Comparison of ENCODE assay signal across 14 cellular contexts in genomic region chr16:1687427-1688316, GRCh38. TPM values are rescaled to one million over a fixed set of nuclear protein-coding genes. Genes with fewer than 3 reads are reported as not detected.
DNase-seq lines count a peak whose midpoint lies in the region; ATAC-seq, FAIRE-seq and TF ChIP-seq lines count a peak whose summit lies in the region.
"Had no signal": no experiment of that assay in that cellular context is flagged by ENCODE, and none has a peak within 500 bp of the region (broad histone marks: within the 10 kb centered on the region; RNA-seq: fewer than 3 reads in every experiment).

No MANE protein-coding gene starts in this region.

- ATAC-seq in A549 (no peak), right lobe of liver (no peak), left lobe of liver (no peak)
- ATAC-seq: activated CD4-positive, alpha-beta T cell treated with anti-CD3 and anti-CD28 coated beads for 36 hours; Right ventricle myocardium inferior had no signal

- no peaks in the 10 kb centered on the region for H3K27me3 Mint-ChIP-seq in MCF 10A (ENCODE audit: insufficient read depth, unreplicated experiment)
- H3K27me3 Mint-ChIP-seq: activated CD4-positive, alpha-beta T cell treated with anti-CD3 and anti-CD28 coated beads for 36 hours; central memory CD8-positive, alpha-beta T cell had no signal

- peak overlapping the region; percentile 97 for H3K27ac Mint-ChIP-seq in MCF 10A (ENCODE audit: low read depth, unreplicated experiment)
- H3K27ac Mint-ChIP-seq: activated CD4-positive, alpha-beta T cell treated with anti-CD3 and anti-CD28 coated beads for 36 hours; T-helper 2 cell treated with Interferon-gamma antibody and Interleukin-4, amounts not matched to agents 5 μg/mL and 100 μg/mL, for 36 hours had no signal

- TF ChIP-seq EP300 in A549 (IDR thresholded peaks at IDR 0.05) (no peak), sigmoid colon (IDR thresholded peaks at IDR 0.05) (no peak)

- H3K36me3 ChIP-seq in HEK293 (ENCODE audit: control insufficient read depth in 2 of 2, insufficient read depth in 1 of 2, low read length in 2 of 2) (peaks cover 47 to 90% of the 10 kb centered on the region in 2 experiments), right lobe of liver (peaks cover 0 to 41% (median 8%) of the 10 kb centered on the region in 4 donors), sigmoid colon (peaks cover 7 to 83% (median 16%) of the 10 kb centered on the region in 4 donors)

- peak overlapping the region; percentile 85 to 95 for H3K27ac ChIP-seq in A549
- H3K27ac ChIP-seq in HEK293 (ENCODE audit: extremely low read depth, low read depth, low read length): no peak overlapping the region
- H3K27ac ChIP-seq in right lobe of liver: peak overlapping the region; percentile 31 to 58 (median 54)
- H3K27ac ChIP-seq in sigmoid colon: no peak overlapping the region

- H3K4me1 ChIP-seq in A549 (peaks cover 65% of the 10 kb centered on the region), HEK293 (ENCODE audit: control insufficient read depth, insufficient read depth, low read length) (no peaks in the 10 kb centered on the region; the same call in 1 of the 2 replicates), right lobe of liver (peaks cover 0 to 16% (median 0%) of the 10 kb centered on the region in 4 donors), sigmoid colon (peaks cover 0 to 3% (median 0%) of the 10 kb centered on the region in 4 donors)

- no peak for FAIRE-seq in A549 (lab: Jason Lieb, UNC)
- FAIRE-seq: D721Med had no signal

- BruUV-seq in MCF 10A (replicated peaks; lab: Mats Ljungman, UMichigan): no TSS peak

- H3K4me3 ChIP-seq in A549 (no peak overlapping the region; the same call in 2 of the 3 replicates), HEK293 (ENCODE audit: low read depth, low read length) (no peak overlapping the region), right lobe of liver (no peak overlapping the region), sigmoid colon (no peak overlapping the region)

- intact Hi-C loops in MCF 10A (cut with micrococcal nuclease) (no loop called here), right lobe of liver (cut with DNase I) (no loop called here), sigmoid colon (cut with DNase I) (no loop called here)

- DNase-seq in A549 (ENCODE audit: low read depth in 1 of 2, low spot score in 1 of 2): peak in 1 of 2 experiments; percentile 33
- DNase-seq in MCF 10A (ENCODE audit: unreplicated experiment): no peak
- DNase-seq in right lobe of liver: no peak
- DNase-seq in EL: no peak
- DNase-seq in sigmoid colon: no peak
- DNase-seq in SKM-1 treated with dmso at 0.1 percent for 144 hours (lab: John Stamatoyannopoulos, UW; ENCODE audit: unreplicated experiment): no peak
- no peak for DNase-seq in left lobe of liver (ENCODE audit: low spot score)
- DNase-seq: activated CD4-positive, alpha-beta T cell treated with anti-CD3 and anti-CD28 coated beads for 36 hours; NCI-H1930 had no signal

- 42% methylated on average over 17 of the region's 17 CpGs for WGBS in A549 (ENCODE audit: missing lambda C conversion rate)
- WGBS in right lobe of liver (ENCODE audit: insufficient coverage, low coverage, low lambda C conversion rate, missing lambda C conversion rate): 79% methylated on average over 16 of the region's 17 CpGs
- WGBS in sigmoid colon, 2 donors: 89 to 93% methylated on average over 17 of the region's 17 CpGs

- peaks cover 51% of the 10 kb centered on the region for H3K4me1 Mint-ChIP-seq in MCF 10A (ENCODE audit: insufficient read depth, unreplicated experiment)

- no peaks in the 10 kb centered on the region for H3K9me3 Mint-ChIP-seq in MCF 10A (ENCODE audit: unreplicated experiment)
- H3K9me3 Mint-ChIP-seq: central memory CD8-positive, alpha-beta T cell; T-helper 2 cell treated with Interferon-gamma antibody and Interleukin-4, amounts not matched to agents 5 μg/mL and 100 μg/mL, for 36 hours had no signal

- H3K27me3 ChIP-seq in right lobe of liver (no peaks in the 10 kb centered on the region), sigmoid colon (no peaks in the 10 kb centered on the region)

- no peak for TF ChIP-seq POLR2A in A549 (IDR thresholded peaks at IDR 0.05; ENCODE audit: low read length)
- TF ChIP-seq POLR2A in right lobe of liver (IDR thresholded peaks at IDR 0.05): no peak
- TF ChIP-seq POLR2A in sigmoid colon (IDR thresholded peaks at IDR 0.05): no peak

- no peaks in the 10 kb centered on the region for H3K9me3 ChIP-seq in A549
- H3K9me3 ChIP-seq in HEK293 (ENCODE audit: control insufficient read depth, insufficient read depth, low read depth, low read length): no peaks in the 10 kb centered on the region
- H3K9me3 ChIP-seq in right lobe of liver: no peaks in the 10 kb centered on the region
- H3K9me3 ChIP-seq in sigmoid colon: no peaks in the 10 kb centered on the region

- CTCF ChIA-PET in A549 (lab: Yijun Ruan, JAX): interaction anchor here (0.7 to 5.3 kb wide), 4 partner anchors 9 to 36 kb away, joined by 3 to 72 read pairs (median 4); partner anchors contain the start of gene MAPK8IP3
- CTCF ChIA-PET in HEK293 (lab: Yijun Ruan, JAX): interaction anchor here (1.0 kb wide), 1 partner anchor 20 kb away, joined by 3 read pairs; no protein-coding TSS in a partner anchor
- CTCF ChIA-PET in MCF 10A (lab: Yijun Ruan, JAX): interaction anchor here (0.6 to 3.4 kb wide), 2 partner anchors 10 to 40 kb away, joined by 6 to 15 read pairs; partner anchors contain the start of gene JPT2

- no peak for TF ChIP-seq RAD21 in A549 (conservative IDR thresholded peaks at IDR 0.05 in 1 of 2, IDR thresholded peaks at IDR 0.05 in 1 of 2)

- peak overlapping the region; percentile 79 for H3K4me2 ChIP-seq in A549

- H3K4me3 Mint-ChIP-seq in MCF 10A (ENCODE audit: unreplicated experiment): peak overlapping the region; percentile 65
- H3K4me3 Mint-ChIP-seq: activated CD4-positive, alpha-beta T cell treated with anti-CD3 and anti-CD28 coated beads for 36 hours; central memory CD8-positive, alpha-beta T cell; T-helper 2 cell treated with Interferon-gamma antibody and Interleukin-4, amounts not matched to agents 5 μg/mL and 100 μg/mL, for 36 hours had no signal

- TF ChIP-seq CTCF in A549 (IDR thresholded peaks at IDR 0.05) (no peak), HEK293 (tag by site-specific recombination; IDR thresholded peaks at IDR 0.05) (no peak), MCF 10A (IDR thresholded peaks at IDR 0.05; ENCODE audit: unreplicated experiment) (no peak), right lobe of liver (IDR thresholded peaks at IDR 0.05) (no peak), sigmoid colon (IDR thresholded peaks at IDR 0.05) (no peak)

- H3K36me3 Mint-ChIP-seq in MCF 10A (ENCODE audit: insufficient read depth, unreplicated experiment): peaks cover 79% of the 10 kb centered on the region

- POLR2A ChIA-PET in A549 (lab: Yijun Ruan, JAX): no interaction called here
- POLR2A ChIA-PET in HEK293 (lab: Yijun Ruan, JAX): interaction anchor here (0.5 to 1.3 kb wide), 2 partner anchors 10 to 76 kb away, joined by 3 to 6 read pairs; partner anchors contain the start of gene JPT2
- POLR2A ChIA-PET in MCF 10A (lab: Yijun Ruan, JAX): interaction anchor here (1.0 to 5.8 kb wide), 8 partner anchors 9 to 277 kb away, joined by 3 to 130 read pairs (median 6); partner anchors contain the start of genes JPT2, MAPK8IP3 and RPS2

TF ChIP-seq in A549, 52 proteins besides CTCF, POLR2A, EP300 and RAD21 (continues in another document):
- peak; percentile 10 for TF ChIP-seq MAFK (IDR thresholded peaks at IDR 0.05; ENCODE audit: partially characterized antibody)
- peak; percentile 11; the same call in 1 of the 2 replicates for TF ChIP-seq FOXS1 (CRISPR knock-in tag; IDR thresholded peaks at IDR 0.05)
- TF ChIP-seq ATOH8 (CRISPR knock-in tag; IDR thresholded peaks at IDR 0.05; ENCODE audit: low read depth): 0 out of 2 replicates have a peak, but pooled peaks have one; percentile 55

TF ChIP-seq in HEK293, 187 proteins besides CTCF, POLR2A, EP300 and RAD21:
- TF ChIP-seq TCF7L2 (IDR thresholded peaks at IDR 0.05; ENCODE audit: borderline replicate concordance, low read depth, low read length) (no peak), ZIC2 (tag by site-specific recombination; IDR thresholded peaks at IDR 0.05) (peak; percentile 58), ZNF600 (tag by site-specific recombination; IDR thresholded peaks at IDR 0.05) (peak; percentile 66)

RNA-seq across cellular contexts. Expression of gene JPT2, which starts 9.6 kb away (rescaled TPM):
- polyA plus RNA-seq in A549 (2011; rRNA removed): 91.6 and 97.6 TPM in 2 replicates
- polyA plus RNA-seq in A549 (2012; cell fraction: cytosol; rRNA removed): 85.5 and 90.9 TPM in 2 replicates
- 56.5 and 60.3 TPM in 2 replicates for polyA plus RNA-seq in A549 (2012; cell fraction: nucleus; rRNA removed)
- 139 to 156 TPM (median 150 TPM) in 3 replicates for polyA plus RNA-seq in A549 (2017; fragmentation: RNase III; extraction: RNeasy Plus Mini Kit Qiagen cat#74134 plus additional on column Dnase treatment)
- 47.2 and 50.9 TPM in 2 replicates for polyA minus RNA-seq in A549 (2011; rRNA and poly(A)+ RNA removed)
- total RNA-seq in MCF 10A (2022): 111 and 131 TPM in 2 replicates
- total RNA-seq in right lobe of liver: 10 to 100 TPM; 31.0 to 47.7 (median 38.7) TPM
- 10 to 100 TPM; 12.4 to 18.1 (median 17.3) TPM for total RNA-seq in sigmoid colon
- polyA plus RNA-seq in sigmoid colon: 10 to 100 TPM; 25.2 to 53.7 (median 33.8) TPM
- 33.1 TPM for total RNA-seq in left lobe of liver

RNA-seq across cellular contexts. Expression of gene MAPK8IP3, which starts 18.3 kb away (rescaled TPM):
- polyA plus RNA-seq in A549 (2011; rRNA removed) (12.0 and 13.4 TPM in 2 replicates), A549 (2017; fragmentation: RNase III; extraction: RNeasy Plus Mini Kit Qiagen cat#74134 plus additional on column Dnase treatment) (48.2 to 55.1 TPM (median 53.3 TPM) in 3 replicates), sigmoid colon (10 to 100 TPM in 1 of 3 donors, 1 to 10 TPM in 2; 3.6 to 79.1 (median 5.5) TPM)
- 25.1 and 30.1 TPM in 2 replicates for polyA plus RNA-seq in A549 (2012; cell fraction: cytosol; rRNA removed)
- polyA plus RNA-seq in A549 (2012; cell fraction: nucleus; rRNA removed): 244 and 330 TPM in 2 replicates
- 16.5 and 17.9 TPM in 2 replicates for polyA minus RNA-seq in A549 (2011; rRNA and poly(A)+ RNA removed)
- total RNA-seq in MCF 10A (2022) (77.4 and 86.6 TPM in 2 replicates), right lobe of liver (10 to 100 TPM in 5 of 6 experiments, 1 to 10 TPM in 1; 8.7 to 37.3 (median 23.0) TPM), sigmoid colon (10 to 100 TPM; 22.1 to 80.9 (median 30.8) TPM), left lobe of liver (30.6 TPM)

Comparison
In these comparisons a context has a peak if more than half of its experiments do, and no peak if none do; other contexts are left out.
1. H3K27ac ChIP-seq: peak in A549 (2 of 2) and right lobe of liver (3 of 3); none in HEK293 (single experiment) and sigmoid colon (0 of 4).